ENCODE assay signal across 7 cellular contexts in the genomic region with DNA sequence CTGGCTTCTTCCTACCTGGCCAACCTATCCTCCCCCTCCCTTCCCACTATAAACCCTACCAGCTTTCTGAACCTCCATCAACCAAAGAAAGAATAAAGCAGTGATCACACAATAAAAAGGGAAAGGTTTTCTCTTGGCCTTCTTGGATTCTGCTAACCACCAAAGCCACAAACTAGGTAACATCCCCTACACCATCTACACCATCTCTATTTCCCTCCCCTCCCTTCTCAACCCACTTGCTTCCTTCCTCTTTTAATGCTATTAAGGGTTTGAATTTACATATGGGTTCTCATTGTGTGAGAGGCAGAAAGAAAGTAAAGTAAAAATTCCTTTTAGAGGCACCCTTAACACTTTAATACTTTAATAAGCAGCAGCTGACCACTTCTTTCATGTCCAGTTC.
A peak's percentile ranks its signal among the peaks of the same experiment; 100 is the strongest.
DNase-seq lines count a peak whose midpoint lies in the region; ATAC-seq and TF ChIP-seq lines count a peak whose summit lies in the region.

No MANE protein-coding gene starts in this region.

- H3K27me3 Mint-ChIP-seq in nephron progenitor cell (ENCODE audit: low read depth, poor library complexity): peaks cover 5% of the 10 kb centered on the region

- no peak for TF ChIP-seq CTCF in nephron progenitor cell (IDR thresholded peaks at IDR 0.05)

- no peaks in the 10 kb centered on the region for H3K9me3 Mint-ChIP-seq in nephron progenitor cell

- ATAC-seq in GM19025 (IDR thresholded peaks at IDR 0.05; ENCODE audit: low read depth, unreplicated experiment) (peak; percentile 59), HG02870 (IDR thresholded peaks at IDR 0.05; ENCODE audit: unreplicated experiment) (peak; percentile 77)

- H3K4me1 Mint-ChIP-seq in nephron progenitor cell: peaks cover 17% of the 10 kb centered on the region

- no peaks in the 10 kb centered on the region for H3K36me3 Mint-ChIP-seq in nephron progenitor cell (ENCODE audit: low read depth)

- peak; percentile 88 for DNase-seq in OCI-M1 (lab: John Stamatoyannopoulos, UW)
- DNase-seq in nephron progenitor cell: no peak
- DNase-seq in AG20443 (ENCODE audit: low spot score): no peak
- no peak for DNase-seq in middle frontal gyrus (ENCODE audit: extremely low spot score, low spot score)
- DNase-seq in activated CD4-positive, alpha-beta T cell treated with anti-CD3 and anti-CD28 coated beads, Interleukin-2, amount 50 U/mL, for 48 hours: no peak

- H3K4me3 Mint-ChIP-seq in nephron progenitor cell: no peak overlapping the region

- H3K27ac Mint-ChIP-seq in nephron progenitor cell: peak overlapping the region; percentile 17
